In the genomic region with DNA sequence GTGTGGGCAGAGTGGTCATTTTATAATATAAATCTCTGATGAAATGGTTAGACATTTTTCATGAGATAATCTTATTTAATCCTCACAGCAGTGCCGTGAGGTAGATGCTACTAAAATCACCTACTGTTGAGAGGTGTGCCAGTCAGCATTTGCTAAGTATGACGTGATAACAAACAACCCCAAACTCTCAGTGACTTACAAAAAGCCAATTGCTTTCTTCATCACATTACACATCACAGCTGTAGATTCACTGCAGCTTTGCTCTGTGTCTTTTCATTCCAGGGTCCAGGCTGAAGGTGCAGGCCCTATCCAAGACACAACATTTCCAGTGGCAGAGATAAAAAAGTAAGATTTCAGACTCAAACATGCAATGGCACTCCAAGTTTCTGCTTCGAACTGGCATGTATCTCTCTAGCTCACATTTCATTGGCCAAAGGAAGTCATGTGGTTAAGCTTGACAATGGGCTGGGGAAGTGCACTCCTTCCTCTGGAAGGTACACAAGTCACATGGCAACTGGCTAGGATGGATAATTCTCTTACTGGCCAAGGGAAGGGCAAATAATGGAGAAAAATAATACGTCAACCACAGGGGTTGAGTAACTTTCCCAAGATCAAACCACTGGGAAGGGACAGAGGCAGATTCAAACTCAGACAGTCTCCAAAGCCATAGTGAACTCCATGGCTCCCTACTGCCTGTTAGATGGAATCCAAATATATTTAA, we compare ENCODE assay signal across 11 cellular contexts.
A peak's percentile ranks its signal among the peaks of the same experiment; 100 is the strongest.
DNase-seq lines count a peak whose midpoint lies in the region; ATAC-seq and TF ChIP-seq lines count a peak whose summit lies in the region.
"Had no signal": no experiment of that assay in that cellular context is flagged by ENCODE, and none has a peak within 500 bp of the region (broad histone marks: within the 10 kb centered on the region; RNA-seq: fewer than 3 reads in every experiment).

No MANE protein-coding gene starts in this region.

- no TSS peak for BruUV-seq in Caco-2 (replicated peaks; lab: Mats Ljungman, UMichigan)

- POLR2A ChIA-PET in Caco-2 (lab: Charles Lee): interaction anchor here (0.6 to 1.9 kb wide), 8 partner anchors 8 to 629 kb away, joined by 4 to 11 read pairs (median 6); a partner anchor contains a TSS

- H2BK15ac ChIP-seq in H9 (ENCODE audit: low read depth, low read length): no peak overlapping the region

- H3K56ac ChIP-seq in H9 (ENCODE audit: insufficient read length, low read depth, low read length): no peak overlapping the region

- H3K27me3 Mint-ChIP-seq in Caco-2 (ENCODE audit: insufficient read depth, unreplicated experiment): no peaks in the 10 kb centered on the region
- peaks cover 41% of the 10 kb centered on the region for H3K27me3 Mint-ChIP-seq in H9 (ENCODE audit: low read depth)
- H3K27me3 Mint-ChIP-seq in activated CD8-positive, alpha-beta memory T cell treated with anti-CD3 and anti-CD28 coated beads, Interleukin-2, amount 10 ng/mL, durations not matched to agents 7 days and 5 days: peaks cover 25% of the 10 kb centered on the region

- H3K4me1 Mint-ChIP-seq in Caco-2 (ENCODE audit: low read depth, unreplicated experiment): peaks cover 66% of the 10 kb centered on the region
- peaks cover 7 to 10% of the 10 kb centered on the region in 2 experiments for H3K4me1 Mint-ChIP-seq in H9
- peaks cover 10% of the 10 kb centered on the region for H3K4me1 Mint-ChIP-seq in activated CD8-positive, alpha-beta memory T cell treated with anti-CD3 and anti-CD28 coated beads, Interleukin-2, amount 10 ng/mL, durations not matched to agents 7 days and 5 days

- H3K36me3 Mint-ChIP-seq in Caco-2 (ENCODE audit: insufficient read depth, unreplicated experiment) (peaks cover 30% of the 10 kb centered on the region), H9 (ENCODE audit: insufficient read depth in 1 of 3, low read depth in 3 of 3) (peaks cover 0 to 9% (median 3%) of the 10 kb centered on the region in 3 experiments; a peak in 6 of 7 replicates)
- no peaks in the 10 kb centered on the region for H3K36me3 Mint-ChIP-seq in activated CD8-positive, alpha-beta memory T cell treated with anti-CD3 and anti-CD28 coated beads, Interleukin-2, amount 10 ng/mL, durations not matched to agents 7 days and 5 days

- no peaks in the 10 kb centered on the region for H3K36me3 ChIP-seq in Caco-2 (ENCODE audit: control insufficient read depth, insufficient read depth, low read length)
- no peaks in the 10 kb centered on the region for H3K36me3 ChIP-seq in mucosa of rectum (ENCODE audit: control insufficient read depth in 2 of 2, insufficient read depth in 2 of 2, low read length in 2 of 2)
- H3K36me3 ChIP-seq: BLaER1 had no signal

- no peaks in the 10 kb centered on the region for H3K79me1 ChIP-seq in H9 (ENCODE audit: insufficient read depth, low read depth, low read length, poor library complexity, severe bottlenecking)

- intact Hi-C loops in Caco-2 (cut with micrococcal nuclease; ENCODE audit: unreplicated experiment): loop anchor here (1.0 to 5.0 kb wide), 3 partner anchors 53 to 343 kb away; a partner anchor contains a TSS

- DNase-seq in Caco-2: peak; percentile 73 to 88
- DNase-seq in NCI-H226: peak; percentile 61
- peak; percentile 48 for DNase-seq in dermis blood vessel endothelial cell
- DNase-seq in H9: no peak
- DNase-seq in activated CD8-positive, alpha-beta memory T cell treated with anti-CD3 and anti-CD28 coated beads, Interleukin-2, amount 10 ng/mL, durations not matched to agents 7 days and 5 days: no peak
- DNase-seq: anterior cingulate cortex; stimulated activated CD4-positive, alpha-beta T cell treated with anti-CD3 and anti-CD28 coated beads, Interleukin-15, amount 100 ng/mL, for 24 hours had no signal

- no peak overlapping the region for H2BK12ac ChIP-seq in H9 (ENCODE audit: insufficient read length, low read depth, low read length)

- H3K4me2 ChIP-seq in H9 (ENCODE audit: insufficient read depth, insufficient read length, low read length): no peak overlapping the region
- H3K4me2 ChIP-seq: BLaER1 had no signal

- H3K27ac Mint-ChIP-seq in Caco-2 (ENCODE audit: unreplicated experiment) (peak overlapping the region; percentile 99), H9 (no peak overlapping the region)
- no peak overlapping the region for H3K27ac Mint-ChIP-seq in activated CD8-positive, alpha-beta memory T cell treated with anti-CD3 and anti-CD28 coated beads, Interleukin-2, amount 10 ng/mL, durations not matched to agents 7 days and 5 days

- H3K9me3 Mint-ChIP-seq in Caco-2 (ENCODE audit: unreplicated experiment): peaks cover 11% of the 10 kb centered on the region
- H3K9me3 Mint-ChIP-seq in H9: peaks cover 4 to 9% of the 10 kb centered on the region in 2 experiments
- H3K9me3 Mint-ChIP-seq in activated CD8-positive, alpha-beta memory T cell treated with anti-CD3 and anti-CD28 coated beads, Interleukin-2, amount 10 ng/mL, durations not matched to agents 7 days and 5 days (ENCODE audit: low read depth): no peaks in the 10 kb centered on the region

- CTCF ChIA-PET in Caco-2 (lab: Charles Lee): interaction anchor here (0.7 to 3.6 kb wide), 14 partner anchors 10 to 386 kb away, joined by 3 to 25 read pairs (median 4); a partner anchor contains a TSS
- CTCF ChIA-PET in activated CD8-positive, alpha-beta memory T cell treated with anti-CD3 and anti-CD28 coated beads, Interleukin-2, amount 10 ng/mL, durations not matched to agents 7 days and 5 days (lab: Charles Lee): interaction anchor here (1.2 to 1.5 kb wide), 2 partner anchors 11 to 90 kb away, joined by 3 to 4 read pairs; no protein-coding TSS in a partner anchor

- H3K14ac ChIP-seq in H9 (ENCODE audit: insufficient read depth, low read length): no peak overlapping the region

- no CpG with 5 or more reads among the region's 4 CpGs for WGBS in H9 (ENCODE audit: extremely low coverage, insufficient read length, low lambda C conversion rate)

- H3K79me2 ChIP-seq in H9 (ENCODE audit: insufficient read depth, low read length): no peaks in the 10 kb centered on the region

- H3K23ac ChIP-seq in H9 (ENCODE audit: insufficient read length, low read depth, low read length): no peak overlapping the region

- H3K4me3 ChIP-seq in Caco-2 (ENCODE audit: low read depth, low read length) (no peak overlapping the region), mucosa of rectum (ENCODE audit: low read length in 2 of 2) (no peak overlapping the region)
- H3K4me3 ChIP-seq: BLaER1 had no signal

- no peak overlapping the region for H3K4ac ChIP-seq in H9 (ENCODE audit: low read depth, low read length)

- H4K5ac ChIP-seq in H9 (ENCODE audit: insufficient read length, low read depth, low read length): no peak overlapping the region

- H3K27me3 ChIP-seq in Caco-2 (replicated peaks; ENCODE audit: control insufficient read depth, insufficient read depth, low read length) (no peaks in the 10 kb centered on the region), mucosa of rectum (ENCODE audit: control insufficient read depth in 2 of 2, insufficient read depth in 2 of 2, low read length in 2 of 2) (no peaks in the 10 kb centered on the region), H9 (ENCODE audit: insufficient read depth, low read length) (no peaks in the 10 kb centered on the region)

- H3K9ac ChIP-seq in mucosa of rectum (ENCODE audit: low read depth in 1 of 2, low read length in 2 of 2): no peak overlapping the region
- H3K9ac ChIP-seq in H9 (ENCODE audit: extremely low read depth, insufficient read length, low read length): no peak overlapping the region
- H3K9ac ChIP-seq: BLaER1 had no signal

- no peak overlapping the region for H3T11ph ChIP-seq in H9 (ENCODE audit: low read length)

- no peak overlapping the region for H2AFZ ChIP-seq in H9 (ENCODE audit: low read length)

- no peaks in the 10 kb centered on the region for H4K20me1 ChIP-seq in H9 (ENCODE audit: control insufficient read depth, insufficient read depth, insufficient read length)
- H4K20me1 ChIP-seq: BLaER1 had no signal

- H3K4me3 Mint-ChIP-seq in Caco-2 (ENCODE audit: unreplicated experiment): peak overlapping the region; percentile 66
- no peak overlapping the region for H3K4me3 Mint-ChIP-seq in H9
- no peak overlapping the region for H3K4me3 Mint-ChIP-seq in activated CD8-positive, alpha-beta memory T cell treated with anti-CD3 and anti-CD28 coated beads, Interleukin-2, amount 10 ng/mL, durations not matched to agents 7 days and 5 days

- no peak for TF ChIP-seq CTCF in Caco-2 (IDR thresholded peaks at IDR 0.05; ENCODE audit: insufficient read depth in 1 of 2, low read depth in 1 of 2, low read length in 1 of 2, severe bottlenecking in 1 of 2, unreplicated experiment in 1 of 2)
- no peak for TF ChIP-seq CTCF in H9 (conservative IDR thresholded peaks at IDR 0.05)

- H3K9me3 ChIP-seq in Caco-2 (peaks cover 12% of the 10 kb centered on the region), mucosa of rectum (ENCODE audit: control insufficient read depth in 2 of 2, low read length in 2 of 2) (no peaks in the 10 kb centered on the region), H9 (ENCODE audit: control insufficient read depth, low read depth, low read length) (no peaks in the 10 kb centered on the region)

- H3K4me1 ChIP-seq in Caco-2 (peaks cover 74% of the 10 kb centered on the region), mucosa of rectum (ENCODE audit: control insufficient read depth in 2 of 2, insufficient read depth in 2 of 2, low read length in 2 of 2) (peaks cover 17 to 22% of the 10 kb centered on the region in 2 donors), H9 (ENCODE audit: insufficient read depth, low read length) (no peaks in the 10 kb centered on the region)
- H3K4me1 ChIP-seq: BLaER1 had no signal

- H2BK120ac ChIP-seq in H9 (ENCODE audit: low read depth, low read length, poor library complexity, severe bottlenecking): no peak overlapping the region

- ATAC-seq in HG03460 (IDR thresholded peaks at IDR 0.05; ENCODE audit: unreplicated experiment): no peak
- no peak for ATAC-seq in activated CD8-positive, alpha-beta memory T cell treated with anti-CD3 and anti-CD28 coated beads, Interleukin-2, amount 10 ng/mL, durations not matched to agents 7 days and 5 days
- ATAC-seq in GM19328 (IDR thresholded peaks at IDR 0.05; ENCODE audit: unreplicated experiment): no peak

- H4K8ac ChIP-seq in H9 (replicated peaks; ENCODE audit: insufficient read length, low read depth, low read length): no peak overlapping the region

- no peak overlapping the region for H2BK20ac ChIP-seq in H9 (ENCODE audit: low read depth, low read length, poor library complexity, severe bottlenecking)

- H3K23me2 ChIP-seq in H9 (ENCODE audit: insufficient read length, low read depth, low read length, poor library complexity, severe bottlenecking): no peaks in the 10 kb centered on the region

- peak overlapping the region; percentile 72 to 83 for H3K27ac ChIP-seq in mucosa of rectum (ENCODE audit: low read depth in 2 of 2, low read length in 2 of 2)
- no peak overlapping the region for H3K27ac ChIP-seq in H9 (ENCODE audit: insufficient read length, low read depth, low read length)
- H3K27ac ChIP-seq: BLaER1 had no signal

- H2AK5ac ChIP-seq in H9 (ENCODE audit: insufficient read length, low read length): no peak overlapping the region

- no peak overlapping the region for H3K18ac ChIP-seq in H9 (ENCODE audit: insufficient read length, low read depth, low read length)

- no peak overlapping the region for H2BK5ac ChIP-seq in H9 (ENCODE audit: insufficient read length, low read length)

- H4K91ac ChIP-seq in H9 (ENCODE audit: insufficient read length, low read depth, low read length): no peak overlapping the region

Comparison
In these comparisons a context has a peak if more than half of its experiments do, and no peak if none do; other contexts are left out.
1. DNase-seq: peak in Caco-2 (2 of 2), NCI-H226 (single experiment) and dermis blood vessel endothelial cell (single experiment); none in H9 (single experiment) and activated CD8-positive, alpha-beta memory T cell treated with anti-CD3 and anti-CD28 coated beads, Interleukin-2, amount 10 ng/mL, durations not matched to agents 7 days and 5 days (single experiment).